ENCODE assay signal across 20 cellular contexts in the genomic region with DNA sequence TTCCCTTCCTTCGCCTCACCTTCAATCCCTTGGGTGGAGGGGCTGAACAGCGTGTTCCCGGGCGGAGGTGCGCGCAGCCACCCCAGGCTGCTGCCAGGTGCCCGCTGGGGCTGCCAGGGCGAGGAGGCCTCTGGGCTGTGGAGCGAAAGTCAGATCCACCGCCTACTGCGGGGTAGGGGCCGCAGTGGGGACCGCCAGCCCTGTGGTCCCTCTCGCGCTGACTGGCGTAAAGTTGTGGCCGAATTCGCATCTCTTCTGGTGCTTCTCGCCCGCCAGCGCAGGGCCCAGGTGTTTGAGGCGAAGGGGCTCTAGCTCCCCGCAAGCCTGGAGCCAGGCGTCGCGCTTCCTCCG. TPM values are rescaled to one million over a fixed set of nuclear protein-coding genes. Genes with fewer than 3 reads are reported as not detected.
DNase-seq lines count a peak whose midpoint lies in the region; ATAC-seq lines count a peak whose summit lies in the region.
"Had no signal": no experiment of that assay in that cellular context is flagged by ENCODE, and none has a peak within 500 bp of the region (broad histone marks: within the 10 kb centered on the region; RNA-seq: fewer than 3 reads in every experiment).

No MANE protein-coding gene starts in this region.

- peak overlapping the region; percentile 21; the same call in 1 of the 2 replicates for H3K4me3 ChIP-seq in HUES6 (ENCODE audit: low read depth, low read length)

- peaks cover 14% of the 10 kb centered on the region for H3K4me1 Mint-ChIP-seq in activated naive CD8-positive, alpha-beta T cell treated with anti-CD3 and anti-CD28 coated beads, Interleukin-2, amount 50 U/mL, for 24 hours

- H3K27ac Mint-ChIP-seq in activated naive CD8-positive, alpha-beta T cell treated with anti-CD3 and anti-CD28 coated beads, Interleukin-2, amount 50 U/mL, for 24 hours, result no peak overlapping the region

- H3K9ac ChIP-seq in HUES6 (ENCODE audit: low read length), result peak overlapping the region; percentile 71

- peaks cover 100% of the 10 kb centered on the region for H3K27me3 ChIP-seq in HUES6 (ENCODE audit: control insufficient read depth, insufficient read depth, low read length)

- peaks cover 20% of the 10 kb centered on the region for H3K4me1 ChIP-seq in HUES6 (ENCODE audit: control insufficient read depth, insufficient read depth, low read length)

- H3K27me3 Mint-ChIP-seq in activated naive CD8-positive, alpha-beta T cell treated with anti-CD3 and anti-CD28 coated beads, Interleukin-2, amount 50 U/mL, for 24 hours, result peaks cover 95% of the 10 kb centered on the region

- peaks cover under 1% of the 10 kb centered on the region for H3K36me3 Mint-ChIP-seq in activated naive CD8-positive, alpha-beta T cell treated with anti-CD3 and anti-CD28 coated beads, Interleukin-2, amount 50 U/mL, for 24 hours (ENCODE audit: low read depth)

- H3K4me3 Mint-ChIP-seq in activated naive CD8-positive, alpha-beta T cell treated with anti-CD3 and anti-CD28 coated beads, Interleukin-2, amount 50 U/mL, for 24 hours, result peak overlapping the region; percentile 50

- intact Hi-C loops in sciatic nerve (cut with DNase I), result no loop called here

- ATAC-seq in activated naive CD8-positive, alpha-beta T cell treated with anti-CD3 and anti-CD28 coated beads, Interleukin-2, amount 50 U/mL, for 24 hours, result no peak
- ATAC-seq in sciatic nerve (peak; percentile 7), GM19328 (IDR thresholded peaks at IDR 0.05; ENCODE audit: unreplicated experiment) (no peak)

- H3K36me3 ChIP-seq in HUES6 (ENCODE audit: control insufficient read depth, insufficient read depth, low read length), result no peaks in the 10 kb centered on the region

- H3K9me3 Mint-ChIP-seq in activated naive CD8-positive, alpha-beta T cell treated with anti-CD3 and anti-CD28 coated beads, Interleukin-2, amount 50 U/mL, for 24 hours, result no peaks in the 10 kb centered on the region

- no peaks in the 10 kb centered on the region for H3K9me3 ChIP-seq in HUES6 (ENCODE audit: control insufficient read depth, insufficient read depth, low read depth, low read length)

- H3K27ac ChIP-seq in HUES6 (ENCODE audit: low read depth, low read length), result no peak overlapping the region
- H3K27ac ChIP-seq: dorsolateral prefrontal cortex had no signal

- DNase-seq in activated naive CD8-positive, alpha-beta T cell treated with anti-CD3 and anti-CD28 coated beads, Interleukin-2, amount 50 U/mL, for 24 hours, result no peak
- peak; percentile 22 for DNase-seq in iPS-NIHi7 (ENCODE audit: extremely low spot score)
- no peak for DNase-seq in sciatic nerve (ENCODE audit: low spot score)
- no peak for DNase-seq in islet precursor cell
- no peak for DNase-seq in activated CD4-positive, alpha-beta T cell treated with anti-CD3 and anti-CD28 coated beads for 48 hours
- DNase-seq in NCI-H2227 (lab: John Stamatoyannopoulos, UW; ENCODE audit: unreplicated experiment), result no peak
- DNase-seq: activated CD4-positive, CD25-positive, alpha-beta regulatory T cell; activated naive CD4-positive, alpha-beta T cell treated with Interleukin-2 at 50 U/mL for 16 hours; dorsolateral prefrontal cortex; NCI-H187; Right ventricle myocardium superior; stimulated activated CD4-positive, alpha-beta T cell treated with anti-CD3 and anti-CD28 coated beads, Interleukin-4, amount 100 ng/mL, for 4 hours; stimulated activated CD8-positive, alpha-beta memory T cell treated with anti-CD3 and anti-CD28 coated beads, Interleukin-4, amount 100 ng/mL, for 48 hours; trophoblast cell had no signal

RNA-seq across cellular contexts. Expression of a gene that starts 6.9 kb away (rescaled TPM):
- 23.6 TPM for total RNA-seq in sciatic nerve
- total RNA-seq: bronchial epithelial cell; Right ventricle myocardium superior; T-helper 2 cell treated with Interferon-gamma antibody and Interleukin-4, amounts not matched to agents 100 ng/mL and 5 ng/mL, for 36 hours had no signal

RNA-seq across cellular contexts. Expression of a gene that starts 13.9 kb away (rescaled TPM):
- 5.6 TPM for total RNA-seq in sciatic nerve
- total RNA-seq: bronchial epithelial cell; dorsolateral prefrontal cortex; G401; mononuclear cell; Right ventricle myocardium superior; T-helper 2 cell treated with Interferon-gamma antibody and Interleukin-4, amounts not matched to agents 100 ng/mL and 5 ng/mL, for 36 hours had no signal

RNA-seq across cellular contexts. Expression of a gene that starts 18.5 kb away (rescaled TPM):
- total RNA-seq in sciatic nerve, result 35.3 TPM
- total RNA-seq: bronchial epithelial cell; dorsolateral prefrontal cortex; mononuclear cell; T-helper 2 cell treated with Interferon-gamma antibody and Interleukin-4, amounts not matched to agents 100 ng/mL and 5 ng/mL, for 36 hours had no signal

RNA-seq across cellular contexts. Expression of a gene that starts 38.0 kb away (rescaled TPM):
- total RNA-seq in sciatic nerve, result 7.0 TPM
- total RNA-seq: bronchial epithelial cell; dorsolateral prefrontal cortex; mononuclear cell; Right ventricle myocardium superior; T-helper 2 cell treated with Interferon-gamma antibody and Interleukin-4, amounts not matched to agents 100 ng/mL and 5 ng/mL, for 36 hours had no signal

RNA-seq across cellular contexts. Expression of a gene that starts 46.8 kb away (rescaled TPM):
- total RNA-seq in sciatic nerve, result 10.2 TPM
- total RNA-seq: bronchial epithelial cell; dorsolateral prefrontal cortex; mononuclear cell; Right ventricle myocardium superior; T-helper 2 cell treated with Interferon-gamma antibody and Interleukin-4, amounts not matched to agents 100 ng/mL and 5 ng/mL, for 36 hours had no signal
